Comparison of ENCODE assay signal across 10 cellular contexts in genomic region chr7:55504093-55504859, GRCh38.
DNase-seq lines count a peak whose midpoint lies in the region; ATAC-seq, FAIRE-seq and TF ChIP-seq lines count a peak whose summit lies in the region.
"Had no signal": no experiment of that assay in that cellular context is flagged by ENCODE, and none has a peak within 500 bp of the region (broad histone marks: within the 10 kb centered on the region; RNA-seq: fewer than 3 reads in every experiment).

No MANE protein-coding gene starts in this region.

- ATAC-seq in GM21576 (IDR thresholded peaks at IDR 0.05; ENCODE audit: unreplicated experiment) = no peak

- no peaks in the 10 kb centered on the region for H3K27me3 ChIP-seq in astrocyte (ENCODE audit: insufficient read depth, low read length)

- H3K27ac Mint-ChIP-seq in astrocyte (ENCODE audit: unreplicated experiment) = peak overlapping the region; percentile 71
- peak overlapping the region; percentile 55 for H3K27ac Mint-ChIP-seq in nephron progenitor cell
- H3K27ac Mint-ChIP-seq: mesothelial cell of epicardium had no signal

- H3K4me1 ChIP-seq in astrocyte (ENCODE audit: insufficient read depth, low read length) = peaks cover 18% of the 10 kb centered on the region

- H4K20me1 ChIP-seq in astrocyte (ENCODE audit: insufficient read depth, low read length) = peaks cover 80% of the 10 kb centered on the region

- H3K4me3 Mint-ChIP-seq in astrocyte (ENCODE audit: unreplicated experiment) = no peak overlapping the region
- H3K4me3 Mint-ChIP-seq in nephron progenitor cell = no peak overlapping the region
- H3K4me3 Mint-ChIP-seq: mesothelial cell of epicardium had no signal

- peak; percentile 77 for FAIRE-seq in astrocyte (lab: Jason Lieb, UNC)
- FAIRE-seq: HTR-8/SVneo had no signal

- H3K9ac ChIP-seq in astrocyte (ENCODE audit: low read length) = no peak overlapping the region

- H3K36me3 Mint-ChIP-seq in astrocyte (ENCODE audit: low read depth, unreplicated experiment) (peaks cover 10% of the 10 kb centered on the region), nephron progenitor cell (ENCODE audit: low read depth) (no peaks in the 10 kb centered on the region)
- H3K36me3 Mint-ChIP-seq: mesothelial cell of epicardium had no signal

- H3K9me3 ChIP-seq in astrocyte (ENCODE audit: insufficient read depth, low read depth, low read length) = no peaks in the 10 kb centered on the region

- H3K27ac ChIP-seq in astrocyte (ENCODE audit: low read depth, low read length) = no peak overlapping the region

- no peak overlapping the region for H3K4me3 ChIP-seq in astrocyte (ENCODE audit: insufficient read depth, low read depth, low read length)

- H3K27me3 Mint-ChIP-seq in astrocyte (ENCODE audit: low read depth, unreplicated experiment) (no peaks in the 10 kb centered on the region), nephron progenitor cell (ENCODE audit: low read depth, poor library complexity) (peaks cover 3% of the 10 kb centered on the region)

- no peaks in the 10 kb centered on the region for H3K36me3 ChIP-seq in astrocyte (ENCODE audit: insufficient read depth, low read length)

- H3K4me2 ChIP-seq in astrocyte (ENCODE audit: low read length) = peak overlapping the region; percentile 29

- H3K4me1 Mint-ChIP-seq in astrocyte (ENCODE audit: low read depth, unreplicated experiment) (peaks cover 26% of the 10 kb centered on the region), nephron progenitor cell (peaks cover 28% of the 10 kb centered on the region)

- H2AFZ ChIP-seq in astrocyte (ENCODE audit: low read depth, low read length) = no peak overlapping the region

- H3K79me2 ChIP-seq in astrocyte (ENCODE audit: insufficient read depth, low read length) = peaks cover 84% of the 10 kb centered on the region

- TF ChIP-seq CTCF in astrocyte (IDR thresholded peaks at IDR 0.05; ENCODE audit: insufficient read depth, low read depth, low read length) = no peak
- no peak for TF ChIP-seq CTCF in nephron progenitor cell (IDR thresholded peaks at IDR 0.05)

- peak; percentile 60 for DNase-seq in EL
- DNase-seq in NCI-H1105 (lab: John Stamatoyannopoulos, UW) = peak; percentile 32
- peak; percentile 25 for DNase-seq in astrocyte (ENCODE audit: low read depth)
- no peak for DNase-seq in nephron progenitor cell
- DNase-seq in CD1c-positive myeloid dendritic cell (ENCODE audit: extremely low spot score) = no peak
- no peak for DNase-seq in stimulated activated CD4-positive, alpha-beta T cell treated with anti-CD3 and anti-CD28 coated beads, Interleukin-12 subunit alpha, Interleukin-12 subunit beta, amount 100 ng/mL, for 4 hours
- DNase-seq: stimulated activated CD4-positive, alpha-beta T cell treated with anti-CD3 and anti-CD28 coated beads, Interleukin-2, amount 100 ng/mL, for 48 hours had no signal

- H3K9me3 Mint-ChIP-seq in astrocyte (ENCODE audit: unreplicated experiment) (no peaks in the 10 kb centered on the region), nephron progenitor cell (no peaks in the 10 kb centered on the region)
- H3K9me3 Mint-ChIP-seq: mesothelial cell of epicardium had no signal

Comparison
In these comparisons a context has a peak if more than half of its experiments do, and no peak if none do; other contexts are left out.
1. DNase-seq: peak in EL (single experiment), NCI-H1105 (single experiment) and astrocyte (single experiment); none in nephron progenitor cell (single experiment), CD1c-positive myeloid dendritic cell (single experiment) and stimulated activated CD4-positive, alpha-beta T cell treated with anti-CD3 and anti-CD28 coated beads, Interleukin-12 subunit alpha, Interleukin-12 subunit beta, amount 100 ng/mL, for 4 hours (single experiment).